In the genomic region with DNA sequence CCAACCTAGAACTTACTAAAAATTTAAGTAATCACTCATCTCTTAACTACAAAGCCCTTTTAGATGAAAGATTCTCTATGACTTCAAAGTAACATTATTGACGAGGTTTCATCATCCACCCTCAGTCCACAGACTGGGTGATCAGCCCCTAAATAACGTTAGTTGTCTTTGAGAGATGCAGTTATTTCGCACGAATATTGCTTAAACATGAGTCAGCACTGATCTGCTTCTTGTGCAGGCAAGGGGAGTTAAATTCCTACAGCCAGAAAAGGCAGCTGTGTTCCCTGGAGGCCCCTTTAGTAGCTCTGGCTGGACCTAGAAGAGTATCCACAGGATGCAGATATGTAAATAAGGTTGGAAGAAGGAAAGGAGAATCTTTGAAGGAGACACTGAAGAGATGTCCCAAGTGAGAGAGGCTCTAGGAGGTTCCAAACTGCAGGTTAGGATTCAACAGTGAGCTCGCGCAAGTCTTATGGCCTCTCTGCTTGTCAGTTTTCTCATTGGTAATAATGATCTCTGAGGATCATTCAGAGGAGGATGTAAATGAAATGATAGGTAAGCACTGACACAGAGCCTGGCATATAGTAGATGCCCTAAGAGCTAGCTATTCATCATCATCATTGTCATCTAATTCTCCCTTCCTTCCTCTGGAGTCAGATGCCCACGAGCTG, we compare ENCODE assay signal across 19 cellular contexts.
DNase-seq lines count a peak whose midpoint lies in the region; ATAC-seq and TF ChIP-seq lines count a peak whose summit lies in the region.
"Had no signal": no experiment of that assay in that cellular context is flagged by ENCODE, and none has a peak within 500 bp of the region (broad histone marks: within the 10 kb centered on the region; RNA-seq: fewer than 3 reads in every experiment).

No MANE protein-coding gene starts in this region.

- H3K9ac ChIP-seq in mesenchymal stem cell (ENCODE audit: low read length): peak overlapping the region; percentile 5
- H3K9ac ChIP-seq: BLaER1 had no signal

- no peaks in the 10 kb centered on the region for H3K9me3 ChIP-seq in mesenchymal stem cell (ENCODE audit: control insufficient read depth, low read length)
- H3K9me3 ChIP-seq: BLaER1, Peyer's patch had no signal

- no peak overlapping the region for H3K14ac ChIP-seq in mesenchymal stem cell (ENCODE audit: low read length in 2 of 2)

- H4K8ac ChIP-seq in mesenchymal stem cell (ENCODE audit: low read length): no peak overlapping the region

- H2AK5ac ChIP-seq in mesenchymal stem cell (ENCODE audit: low read length, severe bottlenecking): no peak overlapping the region

- peaks cover 0 to 7% of the 10 kb centered on the region in 2 experiments for H3K27me3 ChIP-seq in mesenchymal stem cell (ENCODE audit: control insufficient read depth in 1 of 2, insufficient read depth in 1 of 2, low read length in 2 of 2)
- H3K27me3 ChIP-seq: BLaER1, Peyer's patch had no signal

- H3K4me1 ChIP-seq in mesenchymal stem cell (ENCODE audit: control insufficient read depth, insufficient read depth, low read depth, low read length): no peaks in the 10 kb centered on the region
- H3K4me1 ChIP-seq: BLaER1, Peyer's patch had no signal

- ATAC-seq in HG03457 (IDR thresholded peaks at IDR 0.05; ENCODE audit: unreplicated experiment) (no peak), HG02571 (IDR thresholded peaks at IDR 0.05; ENCODE audit: unreplicated experiment) (no peak)
- ATAC-seq: naive thymus-derived CD4-positive, alpha-beta T cell had no signal

- H3K79me1 ChIP-seq in mesenchymal stem cell (replicated peaks; ENCODE audit: low read length, poor library complexity, severe bottlenecking): no peaks in the 10 kb centered on the region

- H2BK12ac ChIP-seq in mesenchymal stem cell (ENCODE audit: low read length in 2 of 2): peak overlapping the region in 1 of 2 experiments; percentile 83

- H2BK15ac ChIP-seq in mesenchymal stem cell (ENCODE audit: low read depth, poor library complexity, severe bottlenecking): no peak overlapping the region

- H3K23ac ChIP-seq in mesenchymal stem cell (ENCODE audit: low read length in 2 of 2): no peak overlapping the region

- H2AFZ ChIP-seq in mesenchymal stem cell (ENCODE audit: low read depth, low read length): no peak overlapping the region

- H3K36me3 ChIP-seq in mesenchymal stem cell (ENCODE audit: control insufficient read depth in 1 of 2, insufficient read depth in 2 of 2, low read depth in 1 of 2, low read length in 2 of 2): no peaks in the 10 kb centered on the region
- H3K36me3 ChIP-seq: BLaER1, Peyer's patch had no signal

- H3K4me3 ChIP-seq in cardiac fibroblast (replicated peaks in 1 of 2; ENCODE audit: low read depth in 2 of 2, low read length in 2 of 2) (no peak overlapping the region), mesenchymal stem cell (ENCODE audit: insufficient read depth in 1 of 2, low read depth in 1 of 2, low read length in 2 of 2) (no peak overlapping the region)
- H3K4me3 ChIP-seq: BLaER1, Peyer's patch had no signal

- WGBS in mesenchymal stem cell: 18% methylated on average over 5 of the region's 7 CpGs

- H2BK120ac ChIP-seq in mesenchymal stem cell (ENCODE audit: low read depth, low read length): no peak overlapping the region

- no peak overlapping the region for H3K27ac ChIP-seq in mesenchymal stem cell (ENCODE audit: low read length, poor library complexity, severe bottlenecking)
- H3K27ac ChIP-seq: BLaER1, Peyer's patch had no signal

- H3K4me2 ChIP-seq in mesenchymal stem cell (ENCODE audit: low read length, poor library complexity, severe bottlenecking): no peak overlapping the region
- H3K4me2 ChIP-seq: BLaER1 had no signal

- no peak for TF ChIP-seq CTCF in cardiac fibroblast (IDR thresholded peaks at IDR 0.05; ENCODE audit: low read depth, low read length)

- peak; percentile 6 for DNase-seq in ELF-1 (ENCODE audit: low read depth, low spot score)
- DNase-seq in NOMO-1 (lab: John Stamatoyannopoulos, UW; ENCODE audit: unreplicated experiment in 2 of 2): peak; percentile 52 to 63
- DNase-seq in cardiac fibroblast (ENCODE audit: low read depth in 2 of 2): peak; percentile 53 to 88
- peak; percentile 91 for DNase-seq in mesenchymal stem cell
- DNase-seq in NCI-H2171 (lab: John Stamatoyannopoulos, UW): no peak
- DNase-seq in NCI-H1930 (lab: John Stamatoyannopoulos, UW): no peak
- DNase-seq: activated CD4-positive, alpha-beta T cell treated with anti-CD3 and anti-CD28 coated beads, Interleukin-2, amount 50 U/mL, for 4 hours; aorta; DMS79; effector CD4-positive, alpha-beta T cell; kidney glomerular epithelial cell; naive thymus-derived CD4-positive, alpha-beta T cell; NCI-H1436 treated with DMSO at 0.1 percent for 48 hours; NCI-H446 treated with DMSO at 0.1 percent for 48 hours; Peyer's patch; retina had no signal

- H3K4ac ChIP-seq in mesenchymal stem cell (ENCODE audit: low read depth in 1 of 2, low read length in 2 of 2): no peak overlapping the region

- H4K91ac ChIP-seq in mesenchymal stem cell (ENCODE audit: low read length): no peak overlapping the region

- H3K18ac ChIP-seq in mesenchymal stem cell (ENCODE audit: low read depth in 1 of 2, low read length in 2 of 2): no peak overlapping the region

- no peak overlapping the region for H2BK5ac ChIP-seq in mesenchymal stem cell (ENCODE audit: low read depth, low read length, poor library complexity, severe bottlenecking)

Comparison
In these comparisons a context has a peak if more than half of its experiments do, and no peak if none do; other contexts are left out.
1. DNase-seq: peak in ELF-1 (single experiment), NOMO-1 (2 of 2), cardiac fibroblast (2 of 2) and mesenchymal stem cell (single experiment); none in NCI-H2171 (single experiment) and NCI-H1930 (0 of 2).